ENCODE assay signal across 9 cellular contexts in genomic region chr6:39361657-39362486, GRCh38. TPM values are rescaled to one million over a fixed set of nuclear protein-coding genes. Genes with fewer than 3 reads are reported as not detected.
DNase-seq lines count a peak whose midpoint lies in the region; ATAC-seq and TF ChIP-seq lines count a peak whose summit lies in the region.
"Had no signal": no experiment of that assay in that cellular context is flagged by ENCODE, and none has a peak within 500 bp of the region (broad histone marks: within the 10 kb centered on the region; RNA-seq: fewer than 3 reads in every experiment).

No MANE protein-coding gene starts in this region.

- TF ChIP-seq CTCF in Panc1 (IDR thresholded peaks at IDR 0.05) = peak; percentile 91

- peak overlapping the region; percentile 48 for H3K4me2 ChIP-seq in BLaER1
- H3K4me2 ChIP-seq in Karpas-422 (ENCODE audit: low read depth, low read length, poor library complexity, severe bottlenecking) = no peak overlapping the region

- H3K27me3 Mint-ChIP-seq in activated naive CD4-positive, alpha-beta T cell treated with anti-CD3 and anti-CD28 coated beads, Interleukin-2, amount 10 ng/mL, durations not matched to agents 7 days and 5 days = peaks cover 4% of the 10 kb centered on the region

- H3K9me2 ChIP-seq in Karpas-422 (replicated peaks; ENCODE audit: insufficient read depth, low read length) = no peaks in the 10 kb centered on the region

- no peaks in the 10 kb centered on the region for H3K27me3 ChIP-seq in BLaER1
- peaks cover 3% of the 10 kb centered on the region; the same call in 1 of the 2 replicates for H3K27me3 ChIP-seq in Karpas-422 (ENCODE audit: low read length)
- no peaks in the 10 kb centered on the region; the same call in 1 of the 2 replicates for H3K27me3 ChIP-seq in Panc1 (ENCODE audit: control insufficient read depth, insufficient read depth, low read length)

- H3K9me3 Mint-ChIP-seq in activated naive CD4-positive, alpha-beta T cell treated with anti-CD3 and anti-CD28 coated beads, Interleukin-2, amount 10 ng/mL, durations not matched to agents 7 days and 5 days = no peaks in the 10 kb centered on the region
- H3K9me3 Mint-ChIP-seq: stimulated activated naive CD8-positive, alpha-beta T cell treated with anti-CD3 and anti-CD28 coated beads, Interleukin-15, Interleukin-2, amounts not matched to agents 100 ng/mL and 50 ng/mL, for 24 hours had no signal

- H3K9ac ChIP-seq in BLaER1 (no peak overlapping the region), Karpas-422 (ENCODE audit: low read length) (no peak overlapping the region)

- H4K20me1 ChIP-seq in BLaER1 (no peaks in the 10 kb centered on the region), Karpas-422 (ENCODE audit: insufficient read depth, low read depth, low read length) (no peaks in the 10 kb centered on the region)

- ATAC-seq in GM19043 (IDR thresholded peaks at IDR 0.05; ENCODE audit: low read depth, unreplicated experiment) (peak; percentile 63), Panc1 (peak; percentile 93), HG03520 (IDR thresholded peaks at IDR 0.05; ENCODE audit: unreplicated experiment) (no peak)

- no peaks in the 10 kb centered on the region for H3K79me2 ChIP-seq in Karpas-422 (ENCODE audit: low read length)

- H3K36me3 ChIP-seq in BLaER1 (no peaks in the 10 kb centered on the region), Karpas-422 (ENCODE audit: insufficient read depth, low read length) (no peaks in the 10 kb centered on the region), Panc1 (ENCODE audit: control insufficient read depth, insufficient read depth, low read length) (no peaks in the 10 kb centered on the region)

- peaks cover 3% of the 10 kb centered on the region for H3K4me1 Mint-ChIP-seq in activated naive CD4-positive, alpha-beta T cell treated with anti-CD3 and anti-CD28 coated beads, Interleukin-2, amount 10 ng/mL, durations not matched to agents 7 days and 5 days

- H3K27ac ChIP-seq in BLaER1 = no peak overlapping the region
- no peak overlapping the region for H3K27ac ChIP-seq in Karpas-422 (ENCODE audit: low read length)
- no peak overlapping the region for H3K27ac ChIP-seq in Panc1 (ENCODE audit: low read length)

- intact Hi-C loops in Panc1 (cut with micrococcal nuclease; ENCODE audit: unreplicated experiment) (loop anchor here (5.0 kb wide), 1 partner anchor 535 kb away; no protein-coding TSS in a partner anchor), cardiac septum (cut with DNase I) (no loop called here)

- no peaks in the 10 kb centered on the region for H3K36me3 Mint-ChIP-seq in activated naive CD4-positive, alpha-beta T cell treated with anti-CD3 and anti-CD28 coated beads, Interleukin-2, amount 10 ng/mL, durations not matched to agents 7 days and 5 days

- DNase-seq in Karpas-422 (peak; percentile 84), Panc1 (ENCODE audit: low read depth, low spot score) (peak; percentile 38), cardiac septum (ENCODE audit: low spot score) (peak; percentile 76), pons (ENCODE audit: low spot score) (peak; percentile 83)
- DNase-seq in activated naive CD4-positive, alpha-beta T cell treated with anti-CD3 and anti-CD28 coated beads, Interleukin-2, amount 10 ng/mL, durations not matched to agents 7 days and 5 days = peak; percentile 62

- H3K4me1 ChIP-seq in BLaER1 = peaks cover 18% of the 10 kb centered on the region; the same call in 1 of the 2 replicates
- H3K4me1 ChIP-seq in Karpas-422 (ENCODE audit: low read length) = no peaks in the 10 kb centered on the region
- no peaks in the 10 kb centered on the region for H3K4me1 ChIP-seq in Panc1 (ENCODE audit: control insufficient read depth, insufficient read depth, low read length)

- no peak overlapping the region for H3K4me3 ChIP-seq in BLaER1
- no peak overlapping the region for H3K4me3 ChIP-seq in Karpas-422 (ENCODE audit: low read length)
- H3K4me3 ChIP-seq in Panc1 (ENCODE audit: low read depth in 2 of 2, low read length in 2 of 2) = no peak overlapping the region

- H3K9me3 ChIP-seq in BLaER1 = no peaks in the 10 kb centered on the region
- no peaks in the 10 kb centered on the region for H3K9me3 ChIP-seq in Karpas-422 (ENCODE audit: low read length)
- no peaks in the 10 kb centered on the region for H3K9me3 ChIP-seq in Panc1 (ENCODE audit: control insufficient read depth, insufficient read depth, low read depth, low read length)

- BruUV-seq in Panc1 (replicated peaks; lab: Mats Ljungman, UMichigan) = no TSS peak

- POLR2A ChIA-PET in Panc1 (lab: Charles Lee) = no interaction called here

- no peak overlapping the region for H3K4me3 Mint-ChIP-seq in activated naive CD4-positive, alpha-beta T cell treated with anti-CD3 and anti-CD28 coated beads, Interleukin-2, amount 10 ng/mL, durations not matched to agents 7 days and 5 days
- H3K4me3 Mint-ChIP-seq: stimulated activated naive CD8-positive, alpha-beta T cell treated with anti-CD3 and anti-CD28 coated beads, Interleukin-15, Interleukin-2, amounts not matched to agents 100 ng/mL and 50 ng/mL, for 24 hours had no signal

- no peak overlapping the region for H2AFZ ChIP-seq in Karpas-422 (ENCODE audit: low read length)

- CTCF ChIA-PET in Panc1 (lab: Charles Lee) = interaction anchor here (0.6 to 0.7 kb wide), 3 partner anchors 12 to 545 kb away, joined by 3 to 11 read pairs (median 3); no protein-coding TSS in a partner anchor
- CTCF ChIA-PET in activated naive CD4-positive, alpha-beta T cell treated with anti-CD3 and anti-CD28 coated beads, Interleukin-2, amount 10 ng/mL, durations not matched to agents 7 days and 5 days (lab: Charles Lee) = interaction anchor here (0.8 to 2.0 kb wide), 11 partner anchors 8 to 948 kb away, joined by 3 to 8 read pairs (median 5); no protein-coding TSS in a partner anchor

- H3K27ac Mint-ChIP-seq in activated naive CD4-positive, alpha-beta T cell treated with anti-CD3 and anti-CD28 coated beads, Interleukin-2, amount 10 ng/mL, durations not matched to agents 7 days and 5 days = no peak overlapping the region
- H3K27ac Mint-ChIP-seq: stimulated activated naive CD8-positive, alpha-beta T cell treated with anti-CD3 and anti-CD28 coated beads, Interleukin-15, Interleukin-2, amounts not matched to agents 100 ng/mL and 50 ng/mL, for 24 hours had no signal

- in situ Hi-C loops in Panc1 (cut with HindIII; ENCODE audit: low pct_unique_long_range_greater_than_20kb, low sequenced_read_pairs) = no loop called here

RNA-seq across cellular contexts. Expression of gene KCNK16, which starts 39.4 kb away (rescaled TPM):
- not detected in 2 replicates for total RNA-seq in Karpas-422 (2014; rRNA removed; shearing (Covaris generic); ENCODE audit: low replicate concordance)
- not detected for total RNA-seq in Panc1 (2021; ENCODE audit: unreplicated experiment)
- not detected for polyA plus RNA-seq in Panc1 (2012; ENCODE audit: insufficient read length)
- not detected for total RNA-seq in cardiac septum

RNA-seq across cellular contexts. Expression of gene KCNK17, which starts 47.7 kb away (rescaled TPM):
- total RNA-seq in Karpas-422 (2014; rRNA removed; shearing (Covaris generic); ENCODE audit: low replicate concordance) = not detected in 2 replicates
- not detected for total RNA-seq in Panc1 (2021; ENCODE audit: unreplicated experiment)
- polyA plus RNA-seq in Panc1 (2012; ENCODE audit: insufficient read length) = not detected
- total RNA-seq in cardiac septum = 0.38 TPM
